In the genomic region with DNA sequence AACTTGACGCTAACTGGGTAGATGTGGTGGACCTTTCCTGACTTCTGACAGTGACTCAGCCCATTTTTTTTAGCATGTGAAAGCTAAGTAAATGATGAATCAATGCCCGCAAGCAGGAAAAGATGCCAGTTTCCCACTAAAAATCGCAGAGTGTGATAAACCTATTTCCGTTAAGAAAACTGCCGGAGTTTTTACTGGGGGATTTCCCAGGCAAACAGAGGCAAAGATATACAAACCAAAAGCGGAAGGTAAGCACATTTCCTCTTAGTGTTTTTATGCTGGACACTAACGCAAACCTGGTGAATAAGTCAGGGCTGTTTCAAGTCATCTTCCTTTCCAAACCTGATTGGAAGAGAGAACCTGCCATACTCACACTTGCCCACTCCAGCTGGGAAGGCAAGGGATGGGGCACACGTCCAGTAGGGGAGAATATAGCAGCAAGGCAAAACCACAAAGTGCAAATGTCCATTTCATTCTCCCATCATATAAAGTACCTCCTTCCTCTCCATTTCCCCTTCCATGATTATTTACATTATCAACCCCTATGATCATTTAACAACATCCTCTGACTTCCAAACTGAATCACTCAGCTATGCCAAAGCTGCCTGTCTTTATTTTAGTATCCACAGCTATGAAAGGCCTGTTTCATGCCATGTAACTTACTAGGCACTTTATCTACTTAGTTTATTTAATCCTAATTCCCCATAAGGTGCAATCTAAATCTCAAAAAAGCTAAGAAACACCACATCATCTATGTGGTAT, we compare ENCODE assay signal across 12 cellular contexts.
DNase-seq lines count a peak whose midpoint lies in the region; FAIRE-seq and TF ChIP-seq lines count a peak whose summit lies in the region.
"Had no signal": no experiment of that assay in that cellular context is flagged by ENCODE, and none has a peak within 500 bp of the region (broad histone marks: within the 10 kb centered on the region; RNA-seq: fewer than 3 reads in every experiment).

No MANE protein-coding gene starts in this region.

- H2AFZ ChIP-seq in Karpas-422 (ENCODE audit: low read length), result no peak overlapping the region

- peaks cover 2% of the 10 kb centered on the region for H3K27me3 Mint-ChIP-seq in activated naive CD8-positive, alpha-beta T cell
- H3K27me3 Mint-ChIP-seq in activated naive CD8-positive, alpha-beta T cell treated with anti-CD3 and anti-CD28 coated beads for 36 hours, result peaks cover 3% of the 10 kb centered on the region

- H3K79me2 ChIP-seq in Karpas-422 (ENCODE audit: low read length), result no peaks in the 10 kb centered on the region

- H3K4me2 ChIP-seq in Karpas-422 (ENCODE audit: low read depth, low read length, poor library complexity, severe bottlenecking), result no peak overlapping the region

- H3K36me3 Mint-ChIP-seq in activated naive CD8-positive, alpha-beta T cell, result peaks cover 2% of the 10 kb centered on the region
- peaks cover 5% of the 10 kb centered on the region for H3K36me3 Mint-ChIP-seq in activated naive CD8-positive, alpha-beta T cell treated with anti-CD3 and anti-CD28 coated beads for 36 hours

- H3K9ac ChIP-seq in Karpas-422 (ENCODE audit: low read length), result no peak overlapping the region

- H3K9me2 ChIP-seq in Karpas-422 (replicated peaks; ENCODE audit: insufficient read depth, low read length), result no peaks in the 10 kb centered on the region

- H3K4me3 ChIP-seq in Karpas-422 (ENCODE audit: low read length), result no peak overlapping the region
- H3K4me3 ChIP-seq: right lobe of liver, SJCRH30 had no signal

- H3K9me3 ChIP-seq in Karpas-422 (ENCODE audit: low read length), result no peaks in the 10 kb centered on the region
- H3K9me3 ChIP-seq: right lobe of liver, SJCRH30 had no signal

- DNase-seq in activated naive CD8-positive, alpha-beta T cell treated with anti-CD3 and anti-CD28 coated beads for 36 hours, result no peak
- DNase-seq in SW480 (ENCODE audit: low spot score) (peak; percentile 53), fibroblast of gingiva (ENCODE audit: low read depth) (peak; percentile 73), urothelium cell line (ENCODE audit: low spot score) (peak; percentile 43), NCI-H1092 (lab: John Stamatoyannopoulos, UW) (no peak), GM12891 (ENCODE audit: insufficient read length, low spot score) (no peak), Karpas-422 (no peak)
- DNase-seq: NCI-H1436 treated with DMSO at 0.1 percent for 48 hours; right lobe of liver; SJCRH30; stimulated activated CD8-positive, alpha-beta memory T cell treated with anti-CD3 and anti-CD28 coated beads, Interleukin-4, amount 100 ng/mL, for 48 hours had no signal

- no peaks in the 10 kb centered on the region for H4K20me1 ChIP-seq in Karpas-422 (ENCODE audit: insufficient read depth, low read depth, low read length)

- no peak overlapping the region for H3K4me3 Mint-ChIP-seq in activated naive CD8-positive, alpha-beta T cell
- no peak overlapping the region for H3K4me3 Mint-ChIP-seq in activated naive CD8-positive, alpha-beta T cell treated with anti-CD3 and anti-CD28 coated beads for 36 hours

- TF ChIP-seq POLR2A in GM12891 (IDR thresholded peaks at IDR 0.05; ENCODE audit: low read depth, low read length), result no peak

- peaks cover 4% of the 10 kb centered on the region for H3K9me3 Mint-ChIP-seq in activated naive CD8-positive, alpha-beta T cell (ENCODE audit: low read depth)
- H3K9me3 Mint-ChIP-seq in activated naive CD8-positive, alpha-beta T cell treated with anti-CD3 and anti-CD28 coated beads for 36 hours, result peaks cover 2% of the 10 kb centered on the region

- no peak for FAIRE-seq in urothelium cell line (lab: Jason Lieb, UNC)
- FAIRE-seq in GM12891 (lab: Jason Lieb, UNC), result no peak

- peak overlapping the region; percentile 5 for H3K27ac Mint-ChIP-seq in activated naive CD8-positive, alpha-beta T cell
- no peak overlapping the region for H3K27ac Mint-ChIP-seq in activated naive CD8-positive, alpha-beta T cell treated with anti-CD3 and anti-CD28 coated beads for 36 hours

- no peaks in the 10 kb centered on the region for H3K27me3 ChIP-seq in Karpas-422 (ENCODE audit: low read length)
- H3K27me3 ChIP-seq: right lobe of liver, SJCRH30 had no signal

- no peaks in the 10 kb centered on the region for H3K4me1 ChIP-seq in Karpas-422 (ENCODE audit: low read length)
- H3K4me1 ChIP-seq: right lobe of liver had no signal

- peaks cover 4% of the 10 kb centered on the region for H3K4me1 Mint-ChIP-seq in activated naive CD8-positive, alpha-beta T cell (ENCODE audit: low read depth)
- no peaks in the 10 kb centered on the region for H3K4me1 Mint-ChIP-seq in activated naive CD8-positive, alpha-beta T cell treated with anti-CD3 and anti-CD28 coated beads for 36 hours

- no peaks in the 10 kb centered on the region for H3K36me3 ChIP-seq in Karpas-422 (ENCODE audit: insufficient read depth, low read length)
- H3K36me3 ChIP-seq: right lobe of liver, SJCRH30 had no signal

- H3K27ac ChIP-seq in Karpas-422 (ENCODE audit: low read length), result no peak overlapping the region
- H3K27ac ChIP-seq: right lobe of liver, SJCRH30 had no signal

TF ChIP-seq in GM12891, 5 proteins besides CTCF, POLR2A, EP300 and RAD21:
- no peak for TF ChIP-seq POLR2AphosphoS5 (IDR thresholded peaks at IDR 0.05; ENCODE audit: low read depth, low read length)

Comparison
In these comparisons a context has a peak if more than half of its experiments do, and no peak if none do; other contexts are left out.
1. DNase-seq: peak in SW480 (single experiment), fibroblast of gingiva (single experiment) and urothelium cell line (single experiment); none in activated naive CD8-positive, alpha-beta T cell treated with anti-CD3 and anti-CD28 coated beads for 36 hours (single experiment), NCI-H1092 (single experiment), GM12891 (single experiment) and Karpas-422 (single experiment).